In the genomic region with DNA sequence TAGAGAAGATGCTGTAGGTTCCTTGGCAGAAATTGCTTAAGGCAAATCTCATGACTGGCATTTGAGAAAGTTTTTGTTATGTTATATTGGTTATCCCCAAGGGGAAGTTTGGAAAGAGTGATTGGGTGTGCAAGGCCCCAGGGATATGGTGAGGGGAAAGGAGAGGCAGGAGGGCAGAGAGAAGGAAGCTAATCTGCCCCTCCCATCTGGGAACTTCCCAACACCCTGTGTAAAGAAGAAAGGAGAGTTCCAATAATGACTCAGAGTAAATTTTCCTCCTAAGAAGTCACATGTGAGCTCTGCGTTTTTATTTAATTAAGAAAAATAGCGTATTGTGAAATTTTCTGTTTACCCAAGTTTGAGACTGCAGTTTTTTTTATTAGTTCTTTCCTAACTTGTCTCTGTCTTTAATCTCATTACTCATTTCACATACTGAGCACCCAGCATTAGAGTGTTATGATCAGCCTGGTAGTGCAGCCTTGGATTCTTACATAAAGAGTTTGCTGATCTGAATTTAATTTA, we compare ENCODE assay signal across 9 cellular contexts. TPM values are rescaled to one million over a fixed set of nuclear protein-coding genes. Genes with fewer than 3 reads are reported as not detected.
DNase-seq lines count a peak whose midpoint lies in the region; ATAC-seq, FAIRE-seq and TF ChIP-seq lines count a peak whose summit lies in the region.
"Had no signal": no experiment of that assay in that cellular context is flagged by ENCODE, and none has a peak within 500 bp of the region (broad histone marks: within the 10 kb centered on the region; RNA-seq: fewer than 3 reads in every experiment).

No MANE protein-coding gene starts in this region.

- H3K4me3 ChIP-seq in BJ (ENCODE audit: low read depth, low read length) (no peak overlapping the region), bronchial epithelial cell (ENCODE audit: low read depth, low read length) (no peak overlapping the region), mucosa of stomach (ENCODE audit: low read length) (no peak overlapping the region), esophagus muscularis mucosa (no peak overlapping the region), Karpas-422 (ENCODE audit: low read length) (no peak overlapping the region)

- H3K27me3 ChIP-seq in BJ (ENCODE audit: control insufficient read depth, insufficient read depth, low read length) (no peaks in the 10 kb centered on the region), bronchial epithelial cell (ENCODE audit: control insufficient read depth, insufficient read depth, low read length) (no peaks in the 10 kb centered on the region), mucosa of stomach (ENCODE audit: control insufficient read depth, insufficient read depth, low read length) (no peaks in the 10 kb centered on the region), esophagus muscularis mucosa (no peaks in the 10 kb centered on the region), Karpas-422 (ENCODE audit: low read length) (no peaks in the 10 kb centered on the region)

- no peak overlapping the region for H3K4me2 ChIP-seq in Karpas-422 (ENCODE audit: low read depth, low read length, poor library complexity, severe bottlenecking)

- H3K36me3 ChIP-seq in BJ (ENCODE audit: control insufficient read depth, insufficient read depth, low read length) (no peaks in the 10 kb centered on the region), bronchial epithelial cell (ENCODE audit: control insufficient read depth, insufficient read depth, low read length) (no peaks in the 10 kb centered on the region), mucosa of stomach (ENCODE audit: control insufficient read depth, insufficient read depth, low read length) (no peaks in the 10 kb centered on the region), esophagus muscularis mucosa (no peaks in the 10 kb centered on the region), Karpas-422 (ENCODE audit: insufficient read depth, low read length) (no peaks in the 10 kb centered on the region)

- 56% methylated on average over 2 of the region's 2 CpGs for WGBS in esophagus muscularis mucosa

- H2AFZ ChIP-seq in Karpas-422 (ENCODE audit: low read length): no peak overlapping the region

- TF ChIP-seq POLR2A in esophagus muscularis mucosa (IDR thresholded peaks at IDR 0.05; ENCODE audit: low read depth): no peak

- POLR2A ChIA-PET in BJ (lab: Charles Lee): interaction anchor here (0.7 kb wide), 1 partner anchor 1358 kb away, joined by 3 read pairs; no protein-coding TSS in a partner anchor

- no peaks in the 10 kb centered on the region for H3K79me2 ChIP-seq in Karpas-422 (ENCODE audit: low read length)

- no peaks in the 10 kb centered on the region for H4K20me1 ChIP-seq in Karpas-422 (ENCODE audit: insufficient read depth, low read depth, low read length)

- no peak for FAIRE-seq in bronchial epithelial cell (lab: Jason Lieb, UNC)

- TF ChIP-seq CTCF in BJ (IDR thresholded peaks at IDR 0.05; ENCODE audit: insufficient read depth, low read depth, low read length) (no peak), bronchial epithelial cell (IDR thresholded peaks at IDR 0.05; ENCODE audit: insufficient read depth, low read length, severe bottlenecking) (no peak), esophagus muscularis mucosa (IDR thresholded peaks at IDR 0.05) (no peak)

- CTCF ChIA-PET in BJ (lab: Yijun Ruan, JAX): interaction anchor here (0.6 to 1.1 kb wide), 2 partner anchors 10 to 1355 kb away, joined by 3 read pairs; no protein-coding TSS in a partner anchor

- ATAC-seq in HG03039 (IDR thresholded peaks at IDR 0.05; ENCODE audit: unreplicated experiment): peak; percentile 32

- H3K9ac ChIP-seq in mucosa of stomach (ENCODE audit: low read length) (peak overlapping the region; percentile 49), Karpas-422 (ENCODE audit: low read length) (no peak overlapping the region)

- intact Hi-C loops in esophagus muscularis mucosa (cut with DNase I): no loop called here

- peak overlapping the region in 2 of 4 donors; percentile 8 to 35 for H3K27ac ChIP-seq in esophagus muscularis mucosa (replicated peaks in 1 of 4)
- no peak overlapping the region for H3K27ac ChIP-seq in Karpas-422 (ENCODE audit: low read length)

- TF ChIP-seq EP300 in esophagus muscularis mucosa (IDR thresholded peaks at IDR 0.05): no peak

- H3K4me1 ChIP-seq in mucosa of stomach (ENCODE audit: control insufficient read depth, insufficient read depth, low read length): peaks cover 32% of the 10 kb centered on the region
- H3K4me1 ChIP-seq in esophagus muscularis mucosa: no peaks in the 10 kb centered on the region
- peaks cover 38% of the 10 kb centered on the region for H3K4me1 ChIP-seq in Karpas-422 (ENCODE audit: low read length)

- DNase-seq in BJ (ENCODE audit: low read depth) (peak; percentile 84), bronchial epithelial cell (ENCODE audit: low read depth) (peak; percentile 100), esophagus muscularis mucosa (ENCODE audit: extremely low spot score) (no peak), GF-D8 (lab: John Stamatoyannopoulos, UW) (no peak), HUDEP-2 (lab: John Stamatoyannopoulos, UW; ENCODE audit: unreplicated experiment in 76 of 76) (no peak), Karpas-422 (no peak)
- DNase-seq: NCI-H1092 treated with DMSO at 0.1 percent for 48 hours had no signal

- no peaks in the 10 kb centered on the region for H3K9me2 ChIP-seq in Karpas-422 (replicated peaks; ENCODE audit: insufficient read depth, low read length)

- H3K9me3 ChIP-seq in mucosa of stomach (ENCODE audit: control insufficient read depth, low read length) (no peaks in the 10 kb centered on the region), esophagus muscularis mucosa (no peaks in the 10 kb centered on the region), Karpas-422 (ENCODE audit: low read length) (no peaks in the 10 kb centered on the region)

RNA-seq across cellular contexts. Expression of a gene that starts 3.1 kb away (rescaled TPM):
- polyA plus RNA-seq in BJ (2011; rRNA removed): 0.04 TPM in 1 of 2 replicates, not detected in the other
- not detected in 2 replicates for polyA minus RNA-seq in BJ (2011; rRNA and poly(A)+ RNA removed)
- total RNA-seq in bronchial epithelial cell (30.3 and 31.4 TPM in 2 replicates), esophagus muscularis mucosa (1 to 10 TPM; 1.2 to 9.4 (median 3.9) TPM)
- total RNA-seq in Karpas-422 (2014; rRNA removed; shearing (Covaris generic); ENCODE audit: low replicate concordance): 0.75 and 1.8 TPM in 2 replicates

Comparison
In these comparisons a context has a peak if more than half of its experiments do, and no peak if none do; other contexts are left out.
1. DNase-seq: peak in BJ (single experiment) and bronchial epithelial cell (single experiment); none in esophagus muscularis mucosa (single experiment), GF-D8 (single experiment), HUDEP-2 (0 of 76) and Karpas-422 (single experiment).